ENCODE assay signal across 23 cellular contexts in genomic region chr6:26115226-26115625, GRCh38. TPM values are rescaled to one million over a fixed set of nuclear protein-coding genes. Genes with fewer than 3 reads are reported as not detected.
DNase-seq lines count a peak whose midpoint lies in the region; ATAC-seq and TF ChIP-seq lines count a peak whose summit lies in the region.
"Had no signal": no experiment of that assay in that cellular context is flagged by ENCODE, and none has a peak within 500 bp of the region (broad histone marks: within the 10 kb centered on the region; RNA-seq: fewer than 3 reads in every experiment).

No MANE protein-coding gene starts in this region.

- H3K36me3 ChIP-seq in Loucy (ENCODE audit: insufficient read depth, low read length): no peaks in the 10 kb centered on the region
- H3K36me3 ChIP-seq: SJSA1 had no signal

- peak overlapping the region; percentile 16; the same call in 1 of the 2 replicates for H2AFZ ChIP-seq in Loucy (ENCODE audit: low read length)

- H3K9me3 ChIP-seq in Loucy (ENCODE audit: insufficient read depth, low read depth, low read length): no peaks in the 10 kb centered on the region
- H3K9me3 ChIP-seq: BLaER1 treated with 17β-estradiol and CSF1 and Interleukin-3, amounts not matched to agents 10 nM and 100 nM; Caco-2; SJSA1 had no signal

- H3K36me3 Mint-ChIP-seq in T-helper 1 cell treated with Interleukin-12 subunit alpha and Interleukin-12 subunit beta and Interleukin-4 antibody, amounts not matched to agents 30 μg/mL and 1 μg/mL, for 36 hours (ENCODE audit: low read depth): no peaks in the 10 kb centered on the region
- no peaks in the 10 kb centered on the region for H3K36me3 Mint-ChIP-seq in activated T-cell treated with anti-CD3 and anti-CD28 coated beads, Interleukin-2, amount 50 U/mL, for 72 hours (ENCODE audit: insufficient read depth in 2 of 2)
- H3K36me3 Mint-ChIP-seq in activated T-cell treated with anti-CD3 and anti-CD28 coated beads, Interleukin-2, amount 50 U/mL, for 24 hours (ENCODE audit: low read depth): no peaks in the 10 kb centered on the region
- H3K36me3 Mint-ChIP-seq in naive thymus-derived CD8-positive, alpha-beta T cell: peaks cover 0 to 3% (median 0%) of the 10 kb centered on the region in 3 donors
- H3K36me3 Mint-ChIP-seq: CD4-positive, alpha-beta memory T cell; IgD-negative memory B cell had no signal

- no peaks in the 10 kb centered on the region for H3K27me3 Mint-ChIP-seq in T-helper 1 cell treated with Interleukin-12 subunit alpha and Interleukin-12 subunit beta and Interleukin-4 antibody, amounts not matched to agents 30 μg/mL and 1 μg/mL, for 36 hours (ENCODE audit: low read depth)
- no peaks in the 10 kb centered on the region for H3K27me3 Mint-ChIP-seq in activated T-cell treated with anti-CD3 and anti-CD28 coated beads, Interleukin-2, amount 50 U/mL, for 72 hours (ENCODE audit: low read depth)
- no peaks in the 10 kb centered on the region for H3K27me3 Mint-ChIP-seq in activated T-cell treated with anti-CD3 and anti-CD28 coated beads, Interleukin-2, amount 50 U/mL, for 24 hours
- H3K27me3 Mint-ChIP-seq in naive thymus-derived CD8-positive, alpha-beta T cell: no peaks in the 10 kb centered on the region
- H3K27me3 Mint-ChIP-seq: IgD-negative memory B cell had no signal

- H3K4me3 Mint-ChIP-seq in T-helper 1 cell treated with Interleukin-12 subunit alpha and Interleukin-12 subunit beta and Interleukin-4 antibody, amounts not matched to agents 30 μg/mL and 1 μg/mL, for 36 hours: no peak overlapping the region
- peak overlapping the region in 1 of 2 donors; percentile 10 for H3K4me3 Mint-ChIP-seq in activated T-cell treated with anti-CD3 and anti-CD28 coated beads, Interleukin-2, amount 50 U/mL, for 72 hours
- H3K4me3 Mint-ChIP-seq in activated T-cell treated with anti-CD3 and anti-CD28 coated beads, Interleukin-2, amount 50 U/mL, for 24 hours: no peak overlapping the region
- no peak overlapping the region for H3K4me3 Mint-ChIP-seq in naive thymus-derived CD8-positive, alpha-beta T cell
- H3K4me3 Mint-ChIP-seq: CD4-positive, alpha-beta memory T cell; IgD-negative memory B cell had no signal

- no peaks in the 10 kb centered on the region for H3K9me2 ChIP-seq in Loucy (replicated peaks; ENCODE audit: low read depth, low read length)

- H3K4me2 ChIP-seq in Loucy (ENCODE audit: low read depth, low read length, poor library complexity, severe bottlenecking): no peak overlapping the region
- H3K4me2 ChIP-seq: BLaER1 treated with 17β-estradiol and CSF1 and Interleukin-3, amounts not matched to agents 10 nM and 100 nM had no signal

- H3K9me3 Mint-ChIP-seq in T-helper 1 cell treated with Interleukin-12 subunit alpha and Interleukin-12 subunit beta and Interleukin-4 antibody, amounts not matched to agents 30 μg/mL and 1 μg/mL, for 36 hours: no peaks in the 10 kb centered on the region
- H3K9me3 Mint-ChIP-seq in activated T-cell treated with anti-CD3 and anti-CD28 coated beads, Interleukin-2, amount 50 U/mL, for 72 hours: no peaks in the 10 kb centered on the region
- H3K9me3 Mint-ChIP-seq in activated T-cell treated with anti-CD3 and anti-CD28 coated beads, Interleukin-2, amount 50 U/mL, for 24 hours: no peaks in the 10 kb centered on the region
- H3K9me3 Mint-ChIP-seq in naive thymus-derived CD8-positive, alpha-beta T cell: no peaks in the 10 kb centered on the region
- H3K9me3 Mint-ChIP-seq: CD4-positive, alpha-beta memory T cell; IgD-negative memory B cell had no signal

- POLR2A ChIA-PET in naive thymus-derived CD8-positive, alpha-beta T cell (lab: Charles Lee): interaction anchor here (0.6 to 1.3 kb wide), 2 partner anchors 9 to 14 kb away, joined by 3 to 5 read pairs; a partner anchor contains a TSS

- H3K27ac Mint-ChIP-seq in T-helper 1 cell treated with Interleukin-12 subunit alpha and Interleukin-12 subunit beta and Interleukin-4 antibody, amounts not matched to agents 30 μg/mL and 1 μg/mL, for 36 hours: peak overlapping the region; percentile 20
- no peak overlapping the region for H3K27ac Mint-ChIP-seq in activated T-cell treated with anti-CD3 and anti-CD28 coated beads, Interleukin-2, amount 50 U/mL, for 72 hours
- no peak overlapping the region for H3K27ac Mint-ChIP-seq in activated T-cell treated with anti-CD3 and anti-CD28 coated beads, Interleukin-2, amount 50 U/mL, for 24 hours
- H3K27ac Mint-ChIP-seq in naive thymus-derived CD8-positive, alpha-beta T cell: peak overlapping the region in 2 of 10 donors; percentile 25 to 50
- H3K27ac Mint-ChIP-seq: CD4-positive, alpha-beta memory T cell; IgD-negative memory B cell had no signal

- H3F3A ChIP-seq in Loucy (ENCODE audit: low read depth): no peaks in the 10 kb centered on the region

- peak; percentile 39 to 46 for ATAC-seq in activated T-cell treated with anti-CD3 and anti-CD28 coated beads, Interleukin-2, amount 50 U/mL, for 72 hours (replicated peaks in 1 of 2)
- ATAC-seq in naive thymus-derived CD8-positive, alpha-beta T cell: peak; percentile 46 to 53
- ATAC-seq: Right ventricle myocardium inferior had no signal

- peak overlapping the region; percentile 27 for H3K9ac ChIP-seq in Loucy (ENCODE audit: low read depth, low read length, poor library complexity, severe bottlenecking)
- H3K9ac ChIP-seq: BLaER1 treated with 17β-estradiol and CSF1 and Interleukin-3, amounts not matched to agents 10 nM and 100 nM had no signal

- H4K20me1 ChIP-seq in Loucy (ENCODE audit: insufficient read depth, low read length, poor library complexity, severe bottlenecking): no peaks in the 10 kb centered on the region
- H4K20me1 ChIP-seq: BLaER1 treated with 17β-estradiol and CSF1 and Interleukin-3, amounts not matched to agents 10 nM and 100 nM had no signal

- H3K4me1 ChIP-seq in Loucy (ENCODE audit: insufficient read depth, low read length, poor library complexity, severe bottlenecking): peaks cover 8% of the 10 kb centered on the region
- H3K4me1 ChIP-seq: SJSA1 had no signal

- no peaks in the 10 kb centered on the region for H3K79me2 ChIP-seq in Loucy (ENCODE audit: insufficient read depth, low read length)

- DNase-seq in T-helper 1 cell: no peak
- DNase-seq in activated T-cell treated with anti-CD3 and anti-CD28 coated beads, Interleukin-2, amount 50 U/mL, for 72 hours: no peak
- no peak for DNase-seq in activated T-cell treated with anti-CD3 and anti-CD28 coated beads, Interleukin-2, amount 50 U/mL, for 24 hours
- no peak for DNase-seq in naive thymus-derived CD8-positive, alpha-beta T cell
- DNase-seq in SKM-1 (lab: John Stamatoyannopoulos, UW; ENCODE audit: unreplicated experiment): no peak
- no peak for DNase-seq in DMS114 treated with DMSO at 0.1 percent for 48 hours (lab: John Stamatoyannopoulos, UW; ENCODE audit: unreplicated experiment)
- DNase-seq: Caco-2; CD4-positive, alpha-beta memory T cell; DMS153; GOT3; NCI-H1092 treated with DMSO at 0.1 percent for 48 hours; NCI-H1436 treated with DMSO at 0.1 percent for 48 hours; NCI-H1930; NCI-H226; NCI-H510A treated with DMSO at 0.1 percent for 48 hours; NCI-H774; OCI-M1 had no signal

- H3K27me3 ChIP-seq in Loucy (ENCODE audit: insufficient read depth, low read length, poor library complexity, severe bottlenecking): no peaks in the 10 kb centered on the region
- H3K27me3 ChIP-seq: BLaER1 treated with 17β-estradiol and CSF1 and Interleukin-3, amounts not matched to agents 10 nM and 100 nM; SJSA1 had no signal

- no peak for TF ChIP-seq CTCF in Loucy (conservative IDR thresholded peaks at IDR 0.05; ENCODE audit: low read length)

- H3K4me1 Mint-ChIP-seq in T-helper 1 cell treated with Interleukin-12 subunit alpha and Interleukin-12 subunit beta and Interleukin-4 antibody, amounts not matched to agents 30 μg/mL and 1 μg/mL, for 36 hours (ENCODE audit: low read depth): peaks cover 12% of the 10 kb centered on the region
- peaks cover 13% of the 10 kb centered on the region for H3K4me1 Mint-ChIP-seq in activated T-cell treated with anti-CD3 and anti-CD28 coated beads, Interleukin-2, amount 50 U/mL, for 72 hours (ENCODE audit: low read depth)
- H3K4me1 Mint-ChIP-seq in activated T-cell treated with anti-CD3 and anti-CD28 coated beads, Interleukin-2, amount 50 U/mL, for 24 hours (ENCODE audit: low read depth): peaks cover 10% of the 10 kb centered on the region
- peaks cover 3 to 10% (median 6%) of the 10 kb centered on the region in 4 donors for H3K4me1 Mint-ChIP-seq in naive thymus-derived CD8-positive, alpha-beta T cell
- H3K4me1 Mint-ChIP-seq: CD4-positive, alpha-beta memory T cell; IgD-negative memory B cell had no signal

- H3K4me3 ChIP-seq in Loucy (ENCODE audit: low read length, poor library complexity, severe bottlenecking): no peak overlapping the region
- H3K4me3 ChIP-seq: BLaER1 treated with 17β-estradiol and CSF1 and Interleukin-3, amounts not matched to agents 10 nM and 100 nM; SJSA1 had no signal

RNA-seq across cellular contexts. Expression of gene HFE, which starts 28.0 kb away (rescaled TPM):
- 1 to 10 TPM; 1.3 to 1.9 TPM for total RNA-seq in activated T-cell treated with anti-CD3 and anti-CD28 coated beads, Interleukin-2, amount 50 U/mL, for 72 hours
- 1 to 10 TPM; 1.3 to 1.6 TPM for total RNA-seq in naive thymus-derived CD8-positive, alpha-beta T cell
- 1 to 10 TPM in 2 of 3 donors, under 1 TPM in 1; 0.68 to 3.8 (median 1.8) TPM for polyA plus RNA-seq in naive thymus-derived CD8-positive, alpha-beta T cell
